Comparison of ENCODE assay signal across 1 cellular context in the genomic region with DNA sequence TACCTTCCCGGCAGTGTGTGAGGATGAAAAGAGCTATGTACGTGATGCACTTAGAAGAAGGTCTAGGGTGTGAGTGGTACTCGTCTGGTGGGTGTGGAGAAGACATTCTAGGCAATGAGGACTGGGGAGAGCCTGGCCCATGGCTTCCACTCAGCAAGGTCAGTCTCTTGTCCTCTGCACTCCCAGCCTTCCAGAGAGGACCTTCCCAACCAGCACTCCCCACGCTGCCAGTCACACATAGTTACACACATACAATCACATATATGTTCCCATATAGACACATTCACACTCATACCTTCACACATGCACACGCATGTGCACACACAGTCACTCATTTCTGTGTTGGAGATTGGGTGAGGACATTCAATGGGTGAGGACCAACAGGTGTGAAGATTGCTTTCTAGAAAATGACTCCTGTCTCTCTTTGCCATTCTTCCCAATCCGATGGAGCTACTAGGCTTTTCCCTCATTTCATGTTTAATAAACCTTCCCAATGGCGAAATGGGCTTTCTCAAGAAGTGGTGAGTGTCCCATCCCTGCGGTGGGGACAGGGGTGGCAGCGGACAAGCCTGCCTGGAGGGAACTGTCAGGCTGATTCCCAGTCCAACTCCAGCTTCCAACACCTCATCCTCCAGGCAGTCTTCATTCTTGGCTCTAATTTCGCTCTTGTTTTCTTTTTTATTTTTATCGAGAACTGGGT.
TF ChIP-seq lines count a peak whose summit lies in the region.

No MANE protein-coding gene starts in this region.

TF ChIP-seq in WTC11, 78 proteins besides CTCF, POLR2A, EP300 and RAD21 (continued from another document):
- TF ChIP-seq, protein P1, sequence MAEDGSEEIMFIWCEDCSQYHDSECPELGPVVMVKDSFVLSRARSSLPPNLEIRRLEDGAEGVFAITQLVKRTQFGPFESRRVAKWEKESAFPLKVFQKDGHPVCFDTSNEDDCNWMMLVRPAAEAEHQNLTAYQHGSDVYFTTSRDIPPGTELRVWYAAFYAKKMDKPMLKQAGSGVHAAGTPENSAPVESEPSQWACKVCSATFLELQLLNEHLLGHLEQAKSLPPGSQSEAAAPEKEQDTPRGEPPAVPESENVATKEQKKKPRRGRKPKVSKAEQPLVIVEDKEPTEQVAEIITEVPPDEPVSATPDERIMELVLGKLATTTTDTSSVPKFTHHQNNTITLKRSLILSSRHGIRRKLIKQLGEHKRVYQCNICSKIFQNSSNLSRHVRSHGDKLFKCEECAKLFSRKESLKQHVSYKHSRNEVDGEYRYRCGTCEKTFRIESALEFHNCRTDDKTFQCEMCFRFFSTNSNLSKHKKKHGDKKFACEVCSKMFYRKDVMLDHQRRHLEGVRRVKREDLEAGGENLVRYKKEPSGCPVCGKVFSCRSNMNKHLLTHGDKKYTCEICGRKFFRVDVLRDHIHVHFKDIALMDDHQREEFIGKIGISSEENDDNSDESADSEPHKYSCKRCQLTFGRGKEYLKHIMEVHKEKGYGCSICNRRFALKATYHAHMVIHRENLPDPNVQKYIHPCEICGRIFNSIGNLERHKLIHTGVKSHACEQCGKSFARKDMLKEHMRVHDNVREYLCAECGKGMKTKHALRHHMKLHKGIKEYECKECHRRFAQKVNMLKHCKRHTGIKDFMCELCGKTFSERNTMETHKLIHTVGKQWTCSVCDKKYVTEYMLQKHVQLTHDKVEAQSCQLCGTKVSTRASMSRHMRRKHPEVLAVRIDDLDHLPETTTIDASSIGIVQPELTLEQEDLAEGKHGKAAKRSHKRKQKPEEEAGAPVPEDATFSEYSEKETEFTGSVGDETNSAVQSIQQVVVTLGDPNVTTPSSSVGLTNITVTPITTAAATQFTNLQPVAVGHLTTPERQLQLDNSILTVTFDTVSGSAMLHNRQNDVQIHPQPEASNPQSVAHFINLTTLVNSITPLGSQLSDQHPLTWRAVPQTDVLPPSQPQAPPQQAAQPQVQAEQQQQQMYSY (CRISPR knock-in tag; IDR thresholded peaks at IDR 0.05) = no peak
- TF ChIP-seq SP1 (CRISPR knock-in tag; conservative IDR thresholded peaks at IDR 0.05) (no peak), ZNF396 (CRISPR knock-in tag; IDR thresholded peaks at IDR 0.05; ENCODE audit: borderline replicate concordance) (no peak), TCF7 (CRISPR knock-in tag; IDR thresholded peaks at IDR 0.05; ENCODE audit: low read depth) (no peak), ZNF263 (CRISPR knock-in tag; IDR thresholded peaks at IDR 0.05; ENCODE audit: low read depth) (no peak), MXD4 (CRISPR knock-in tag; IDR thresholded peaks at IDR 0.05; ENCODE audit: borderline replicate concordance) (no peak), HMGXB4 (CRISPR knock-in tag; IDR thresholded peaks at IDR 0.05) (no peak), FOXJ3 (CRISPR knock-in tag; IDR thresholded peaks at IDR 0.05; ENCODE audit: borderline replicate concordance) (no peak), ZNF219 (CRISPR knock-in tag; IDR thresholded peaks at IDR 0.05; ENCODE audit: borderline replicate concordance) (no peak), IRF2 (CRISPR knock-in tag; IDR thresholded peaks at IDR 0.05; ENCODE audit: borderline replicate concordance, low read depth) (no peak), ZNF425 (CRISPR knock-in tag; conservative IDR thresholded peaks at IDR 0.05) (no peak), NFE2L1 (CRISPR knock-in tag; IDR thresholded peaks at IDR 0.05) (no peak), TP53 (CRISPR knock-in tag; IDR thresholded peaks at IDR 0.05) (no peak), NR2C2 (CRISPR knock-in tag; IDR thresholded peaks at IDR 0.05) (no peak), PRRX2 (CRISPR knock-in tag; IDR thresholded peaks at IDR 0.05) (no peak), ZNF423 (CRISPR knock-in tag; IDR thresholded peaks at IDR 0.05) (no peak)
- TF ChIP-seq, protein P2, sequence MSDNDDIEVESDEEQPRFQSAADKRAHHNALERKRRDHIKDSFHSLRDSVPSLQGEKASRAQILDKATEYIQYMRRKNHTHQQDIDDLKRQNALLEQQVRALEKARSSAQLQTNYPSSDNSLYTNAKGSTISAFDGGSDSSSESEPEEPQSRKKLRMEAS (CRISPR knock-in tag; IDR thresholded peaks at IDR 0.05) = no peak
